ENCODE assay signal across 1 cellular context in genomic region chr9:38334234-38334633, GRCh38.
TF ChIP-seq lines count a peak whose summit lies in the region.

No MANE protein-coding gene starts in this region.

TF ChIP-seq in H1, 55 proteins besides CTCF, POLR2A, EP300 and RAD21 (continued from another document):
- TF ChIP-seq, protein P1, sequence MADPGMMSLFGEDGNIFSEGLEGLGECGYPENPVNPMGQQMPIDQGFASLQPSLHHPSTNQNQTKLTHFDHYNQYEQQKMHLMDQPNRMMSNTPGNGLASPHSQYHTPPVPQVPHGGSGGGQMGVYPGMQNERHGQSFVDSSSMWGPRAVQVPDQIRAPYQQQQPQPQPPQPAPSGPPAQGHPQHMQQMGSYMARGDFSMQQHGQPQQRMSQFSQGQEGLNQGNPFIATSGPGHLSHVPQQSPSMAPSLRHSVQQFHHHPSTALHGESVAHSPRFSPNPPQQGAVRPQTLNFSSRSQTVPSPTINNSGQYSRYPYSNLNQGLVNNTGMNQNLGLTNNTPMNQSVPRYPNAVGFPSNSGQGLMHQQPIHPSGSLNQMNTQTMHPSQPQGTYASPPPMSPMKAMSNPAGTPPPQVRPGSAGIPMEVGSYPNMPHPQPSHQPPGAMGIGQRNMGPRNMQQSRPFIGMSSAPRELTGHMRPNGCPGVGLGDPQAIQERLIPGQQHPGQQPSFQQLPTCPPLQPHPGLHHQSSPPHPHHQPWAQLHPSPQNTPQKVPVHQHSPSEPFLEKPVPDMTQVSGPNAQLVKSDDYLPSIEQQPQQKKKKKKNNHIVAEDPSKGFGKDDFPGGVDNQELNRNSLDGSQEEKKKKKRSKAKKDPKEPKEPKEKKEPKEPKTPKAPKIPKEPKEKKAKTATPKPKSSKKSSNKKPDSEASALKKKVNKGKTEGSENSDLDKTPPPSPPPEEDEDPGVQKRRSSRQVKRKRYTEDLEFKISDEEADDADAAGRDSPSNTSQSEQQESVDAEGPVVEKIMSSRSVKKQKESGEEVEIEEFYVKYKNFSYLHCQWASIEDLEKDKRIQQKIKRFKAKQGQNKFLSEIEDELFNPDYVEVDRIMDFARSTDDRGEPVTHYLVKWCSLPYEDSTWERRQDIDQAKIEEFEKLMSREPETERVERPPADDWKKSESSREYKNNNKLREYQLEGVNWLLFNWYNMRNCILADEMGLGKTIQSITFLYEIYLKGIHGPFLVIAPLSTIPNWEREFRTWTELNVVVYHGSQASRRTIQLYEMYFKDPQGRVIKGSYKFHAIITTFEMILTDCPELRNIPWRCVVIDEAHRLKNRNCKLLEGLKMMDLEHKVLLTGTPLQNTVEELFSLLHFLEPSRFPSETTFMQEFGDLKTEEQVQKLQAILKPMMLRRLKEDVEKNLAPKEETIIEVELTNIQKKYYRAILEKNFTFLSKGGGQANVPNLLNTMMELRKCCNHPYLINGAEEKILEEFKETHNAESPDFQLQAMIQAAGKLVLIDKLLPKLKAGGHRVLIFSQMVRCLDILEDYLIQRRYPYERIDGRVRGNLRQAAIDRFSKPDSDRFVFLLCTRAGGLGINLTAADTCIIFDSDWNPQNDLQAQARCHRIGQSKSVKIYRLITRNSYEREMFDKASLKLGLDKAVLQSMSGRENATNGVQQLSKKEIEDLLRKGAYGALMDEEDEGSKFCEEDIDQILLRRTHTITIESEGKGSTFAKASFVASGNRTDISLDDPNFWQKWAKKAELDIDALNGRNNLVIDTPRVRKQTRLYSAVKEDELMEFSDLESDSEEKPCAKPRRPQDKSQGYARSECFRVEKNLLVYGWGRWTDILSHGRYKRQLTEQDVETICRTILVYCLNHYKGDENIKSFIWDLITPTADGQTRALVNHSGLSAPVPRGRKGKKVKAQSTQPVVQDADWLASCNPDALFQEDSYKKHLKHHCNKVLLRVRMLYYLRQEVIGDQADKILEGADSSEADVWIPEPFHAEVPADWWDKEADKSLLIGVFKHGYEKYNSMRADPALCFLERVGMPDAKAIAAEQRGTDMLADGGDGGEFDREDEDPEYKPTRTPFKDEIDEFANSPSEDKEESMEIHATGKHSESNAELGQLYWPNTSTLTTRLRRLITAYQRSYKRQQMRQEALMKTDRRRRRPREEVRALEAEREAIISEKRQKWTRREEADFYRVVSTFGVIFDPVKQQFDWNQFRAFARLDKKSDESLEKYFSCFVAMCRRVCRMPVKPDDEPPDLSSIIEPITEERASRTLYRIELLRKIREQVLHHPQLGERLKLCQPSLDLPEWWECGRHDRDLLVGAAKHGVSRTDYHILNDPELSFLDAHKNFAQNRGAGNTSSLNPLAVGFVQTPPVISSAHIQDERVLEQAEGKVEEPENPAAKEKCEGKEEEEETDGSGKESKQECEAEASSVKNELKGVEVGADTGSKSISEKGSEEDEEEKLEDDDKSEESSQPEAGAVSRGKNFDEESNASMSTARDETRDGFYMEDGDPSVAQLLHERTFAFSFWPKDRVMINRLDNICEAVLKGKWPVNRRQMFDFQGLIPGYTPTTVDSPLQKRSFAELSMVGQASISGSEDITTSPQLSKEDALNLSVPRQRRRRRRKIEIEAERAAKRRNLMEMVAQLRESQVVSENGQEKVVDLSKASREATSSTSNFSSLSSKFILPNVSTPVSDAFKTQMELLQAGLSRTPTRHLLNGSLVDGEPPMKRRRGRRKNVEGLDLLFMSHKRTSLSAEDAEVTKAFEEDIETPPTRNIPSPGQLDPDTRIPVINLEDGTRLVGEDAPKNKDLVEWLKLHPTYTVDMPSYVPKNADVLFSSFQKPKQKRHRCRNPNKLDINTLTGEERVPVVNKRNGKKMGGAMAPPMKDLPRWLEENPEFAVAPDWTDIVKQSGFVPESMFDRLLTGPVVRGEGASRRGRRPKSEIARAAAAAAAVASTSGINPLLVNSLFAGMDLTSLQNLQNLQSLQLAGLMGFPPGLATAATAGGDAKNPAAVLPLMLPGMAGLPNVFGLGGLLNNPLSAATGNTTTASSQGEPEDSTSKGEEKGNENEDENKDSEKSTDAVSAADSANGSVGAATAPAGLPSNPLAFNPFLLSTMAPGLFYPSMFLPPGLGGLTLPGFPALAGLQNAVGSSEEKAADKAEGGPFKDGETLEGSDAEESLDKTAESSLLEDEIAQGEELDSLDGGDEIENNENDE (IDR thresholded peaks at IDR 0.05; ENCODE audit: insufficient replicate concordance, low read length), result no peak
- TF ChIP-seq, protein P2, sequence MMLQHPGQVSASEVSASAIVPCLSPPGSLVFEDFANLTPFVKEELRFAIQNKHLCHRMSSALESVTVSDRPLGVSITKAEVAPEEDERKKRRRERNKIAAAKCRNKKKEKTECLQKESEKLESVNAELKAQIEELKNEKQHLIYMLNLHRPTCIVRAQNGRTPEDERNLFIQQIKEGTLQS (IDR thresholded peaks at IDR 0.05; ENCODE audit: insufficient read depth, low read depth, low read length), result no peak
- TF ChIP-seq CHD1 (IDR thresholded peaks at IDR 0.05; ENCODE audit: low read depth, low read length) (no peak), MAX (IDR thresholded peaks at IDR 0.05) (no peak), SIN3A (conservative IDR thresholded peaks at IDR 0.05 in 1 of 2, IDR thresholded peaks at IDR 0.05 in 1 of 2; ENCODE audit: low read depth in 1 of 2, low read length in 2 of 2) (no peak), SIRT6 (IDR thresholded peaks at IDR 0.05; ENCODE audit: low read length) (no peak), HDAC2 (IDR thresholded peaks at IDR 0.05; ENCODE audit: borderline replicate concordance in 1 of 2, low read depth in 2 of 2, low read length in 2 of 2) (no peak), YY1 (IDR thresholded peaks at IDR 0.05; ENCODE audit: low read depth, low read length) (no peak), TEAD4 (IDR thresholded peaks at IDR 0.05; ENCODE audit: low read depth, low read length) (no peak)
TF ChIP-seq in H1: peak in this region for 0.
